Comparison of ENCODE assay signal across 1 cellular context in the genomic region with DNA sequence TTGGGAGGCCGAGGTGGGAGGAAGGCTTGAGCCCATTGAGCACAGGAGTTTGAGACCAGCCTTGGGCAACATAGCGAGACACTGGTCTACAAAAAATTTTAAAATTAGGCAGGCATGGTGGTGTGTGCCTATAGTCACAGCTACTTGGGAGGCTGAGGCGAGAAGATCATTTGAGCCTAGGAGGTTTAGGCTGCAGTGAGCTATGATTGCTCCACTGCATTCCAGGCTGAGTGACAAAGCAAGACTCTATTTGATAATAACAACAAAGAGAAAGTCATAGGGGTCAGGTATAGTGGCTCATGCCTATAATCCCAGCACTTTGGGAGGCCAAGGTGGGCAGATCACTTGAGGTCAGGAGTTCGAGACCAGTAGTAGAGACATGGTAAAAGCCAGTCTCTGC.
TF ChIP-seq lines count a peak whose summit lies in the region.

No MANE protein-coding gene starts in this region.

TF ChIP-seq in H1, 55 proteins besides CTCF, POLR2A, EP300 and RAD21:
- TF ChIP-seq EZH2 (IDR thresholded peaks at IDR 0.05; ENCODE audit: low read depth, low read length, severe bottlenecking) (no peak), KDM1A (IDR thresholded peaks at IDR 0.05; ENCODE audit: borderline replicate concordance, low read length) (no peak), GTF2F1 (IDR thresholded peaks at IDR 0.05; ENCODE audit: borderline replicate concordance, low read depth, low read length) (no peak), JUND (IDR thresholded peaks at IDR 0.05; ENCODE audit: low read length) (no peak), TAF7 (optimal IDR thresholded peaks at IDR 0.05; ENCODE audit: borderline replicate concordance, low read depth, low read length) (no peak), CREB1 (IDR thresholded peaks at IDR 0.05) (no peak), GABPA (IDR thresholded peaks at IDR 0.05; ENCODE audit: borderline replicate concordance, insufficient read depth, low read length) (no peak), KDM4A (IDR thresholded peaks at IDR 0.05; ENCODE audit: low read depth, low read length, severe bottlenecking) (no peak), SRF (IDR thresholded peaks at IDR 0.05; ENCODE audit: low read depth, low read length) (no peak), PHF8 (conservative IDR thresholded peaks at IDR 0.05; ENCODE audit: low read depth, low read length) (no peak), ASH2L (IDR thresholded peaks at IDR 0.05; ENCODE audit: low read length) (no peak), KDM5A (IDR thresholded peaks at IDR 0.05; ENCODE audit: low read length) (no peak), POLR2AphosphoS5 (IDR thresholded peaks at IDR 0.05; ENCODE audit: low read depth, low read length) (no peak), NANOG (IDR thresholded peaks at IDR 0.05; ENCODE audit: insufficient read depth, low read depth, low read length, poor library complexity, severe bottlenecking) (no peak), ATF3 (IDR thresholded peaks at IDR 0.05; ENCODE audit: insufficient read depth, low read depth, low read length) (no peak), EGR1 (IDR thresholded peaks at IDR 0.05; ENCODE audit: borderline replicate concordance, low read depth, low read length) (no peak)
- TF ChIP-seq, protein P1, sequence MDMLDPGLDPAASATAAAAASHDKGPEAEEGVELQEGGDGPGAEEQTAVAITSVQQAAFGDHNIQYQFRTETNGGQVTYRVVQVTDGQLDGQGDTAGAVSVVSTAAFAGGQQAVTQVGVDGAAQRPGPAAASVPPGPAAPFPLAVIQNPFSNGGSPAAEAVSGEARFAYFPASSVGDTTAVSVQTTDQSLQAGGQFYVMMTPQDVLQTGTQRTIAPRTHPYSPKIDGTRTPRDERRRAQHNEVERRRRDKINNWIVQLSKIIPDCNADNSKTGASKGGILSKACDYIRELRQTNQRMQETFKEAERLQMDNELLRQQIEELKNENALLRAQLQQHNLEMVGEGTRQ (IDR thresholded peaks at IDR 0.05; ENCODE audit: low read length): no peak
- TF ChIP-seq, protein P2, sequence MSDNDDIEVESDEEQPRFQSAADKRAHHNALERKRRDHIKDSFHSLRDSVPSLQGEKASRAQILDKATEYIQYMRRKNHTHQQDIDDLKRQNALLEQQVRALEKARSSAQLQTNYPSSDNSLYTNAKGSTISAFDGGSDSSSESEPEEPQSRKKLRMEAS (IDR thresholded peaks at IDR 0.05): no peak
